In the genomic region with DNA sequence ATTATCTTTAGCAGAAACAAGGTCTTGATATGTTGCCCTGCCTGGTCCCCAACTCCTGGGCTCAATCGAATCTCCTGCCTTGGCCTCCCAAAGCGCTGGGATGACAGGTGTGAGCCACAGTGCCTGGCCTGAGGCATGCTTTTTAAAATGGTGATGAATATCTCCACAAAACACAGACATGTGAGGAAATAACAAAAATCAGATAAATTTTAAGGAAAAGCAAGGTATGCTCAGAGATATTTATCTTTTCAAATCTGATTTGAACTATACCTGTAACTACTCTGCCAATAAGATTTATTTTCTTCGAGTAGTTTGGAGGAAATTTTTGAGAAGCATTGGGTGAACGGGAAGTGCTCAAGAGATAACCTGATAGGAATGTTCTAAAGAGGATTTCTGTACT, we compare ENCODE assay signal across 10 cellular contexts. TPM values are rescaled to one million over a fixed set of nuclear protein-coding genes. Genes with fewer than 3 reads are reported as not detected.
"Had no signal": no experiment of that assay in that cellular context is flagged by ENCODE, and none has a peak within 500 bp of the region (broad histone marks: within the 10 kb centered on the region; RNA-seq: fewer than 3 reads in every experiment).

No MANE protein-coding gene starts in this region.

- H3K27ac ChIP-seq: HL-60, KMS-11 had no signal

- H3K4me3 Mint-ChIP-seq: IgD-negative memory B cell had no signal

- H3K27ac Mint-ChIP-seq: IgD-negative memory B cell had no signal

- H3K4me3 ChIP-seq: K562 had no signal

- H3K36me3 Mint-ChIP-seq: IgD-negative memory B cell had no signal

- ATAC-seq: HepG2, K562 had no signal

- H3K9ac ChIP-seq: KMS-11 had no signal

- DNase-seq: IMR-90, KBM-7, KG1 had no signal

- H3K4me2 ChIP-seq: KMS-11 had no signal

RNA-seq across cellular contexts. Expression of gene MMP20, which starts 35.9 kb away (rescaled TPM):
- total RNA-seq: HepG2, HT-29, HT1080, IMR-90, K562 had no signal
- polyA plus RNA-seq: IgD-negative memory B cell, IMR-90, K562 had no signal

RNA-seq across cellular contexts. Expression of gene MMP27, which starts 44.5 kb away (rescaled TPM):
- total RNA-seq: HepG2, HT-29, HT1080, IMR-90, K562 had no signal
- polyA plus RNA-seq: HepG2, IgD-negative memory B cell, IMR-90, K562 had no signal
